ENCODE assay signal across 1 cellular context in the genomic region with DNA sequence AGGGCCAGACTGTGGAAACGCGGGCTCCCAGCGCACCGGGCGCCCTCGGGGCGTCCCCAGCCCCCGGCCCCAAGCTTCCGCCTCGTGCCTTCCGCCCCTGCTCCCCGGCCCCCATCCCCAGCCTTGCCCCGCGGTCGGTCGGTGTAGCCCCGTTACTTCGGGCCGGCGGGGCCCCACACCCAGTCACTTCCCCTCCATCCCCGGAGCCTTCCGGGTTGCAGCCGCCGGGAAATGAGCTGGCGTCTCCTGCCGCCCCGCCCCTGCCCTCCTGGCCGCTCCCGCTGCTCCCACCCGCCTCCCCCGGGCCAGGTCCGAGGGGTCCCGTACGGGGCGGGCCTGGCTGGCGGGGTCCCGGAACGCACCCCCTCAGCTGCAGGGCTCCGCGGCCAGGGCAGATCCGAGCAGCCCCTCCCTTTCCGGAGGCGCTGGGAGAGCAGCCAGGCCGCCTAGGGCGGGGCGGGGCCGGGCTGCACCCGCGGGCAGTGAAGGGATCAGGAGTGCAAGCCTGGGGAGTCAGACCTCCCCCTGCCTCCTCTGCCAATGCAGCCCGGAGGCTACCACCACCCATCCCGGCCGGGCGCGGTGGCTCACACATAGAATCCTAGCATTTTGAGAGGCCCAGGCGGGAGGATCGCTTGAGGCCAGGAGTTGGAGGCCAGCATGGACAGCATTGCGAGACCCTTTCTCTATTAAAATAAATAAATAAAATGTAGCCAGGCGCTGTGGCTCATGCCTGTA.
TF ChIP-seq lines count a peak whose summit lies in the region.

No MANE protein-coding gene starts in this region.

TF ChIP-seq in K562, 482 proteins besides CTCF, POLR2A, EP300 and RAD21 (continued from another document and continues in another):
- TF ChIP-seq, protein P1, sequence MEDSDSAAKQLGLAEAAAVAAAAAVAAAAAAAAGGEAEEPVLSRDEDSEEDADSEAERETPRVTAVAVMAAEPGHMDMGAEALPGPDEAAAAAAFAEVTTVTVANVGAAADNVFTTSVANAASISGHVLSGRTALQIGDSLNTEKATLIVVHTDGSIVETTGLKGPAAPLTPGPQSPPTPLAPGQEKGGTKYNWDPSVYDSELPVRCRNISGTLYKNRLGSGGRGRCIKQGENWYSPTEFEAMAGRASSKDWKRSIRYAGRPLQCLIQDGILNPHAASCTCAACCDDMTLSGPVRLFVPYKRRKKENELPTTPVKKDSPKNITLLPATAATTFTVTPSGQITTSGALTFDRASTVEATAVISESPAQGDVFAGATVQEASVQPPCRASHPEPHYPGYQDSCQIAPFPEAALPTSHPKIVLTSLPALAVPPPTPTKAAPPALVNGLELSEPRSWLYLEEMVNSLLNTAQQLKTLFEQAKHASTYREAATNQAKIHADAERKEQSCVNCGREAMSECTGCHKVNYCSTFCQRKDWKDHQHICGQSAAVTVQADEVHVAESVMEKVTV (CRISPR knock-in tag; IDR thresholded peaks at IDR 0.05) = no peak
- TF ChIP-seq ZSCAN29 (IDR thresholded peaks at IDR 0.05) (no peak), POLR2G (IDR thresholded peaks at IDR 0.05; ENCODE audit: low read depth, low read length) (peak; percentile 66), MAZ (CRISPR knock-in tag; conservative IDR thresholded peaks at IDR 0.05 in 1 of 2, IDR thresholded peaks at IDR 0.05 in 1 of 2) (peak; percentile 96 to 97), ZNF830 (CRISPR knock-in tag; IDR thresholded peaks at IDR 0.05) (no peak), POLR2H (tag; IDR thresholded peaks at IDR 0.05; ENCODE audit: low read depth) (no peak), NFYB (IDR thresholded peaks at IDR 0.05; ENCODE audit: extremely low read depth, insufficient read length) (no peak), POLR3G (IDR thresholded peaks at IDR 0.05; ENCODE audit: extremely low read depth, insufficient read length, insufficient replicate concordance) (no peak), RNF2 (IDR thresholded peaks at IDR 0.05) (no peak), ZBTB8A (IDR thresholded peaks at IDR 0.05; ENCODE audit: partially characterized antibody) (no peak), BMI1 (IDR thresholded peaks at IDR 0.05; ENCODE audit: low read length) (no peak), HLTF (IDR thresholded peaks at IDR 0.05) (no peak), MTA2 (IDR thresholded peaks at IDR 0.05; ENCODE audit: low read depth) (no peak), PCBP2 (IDR thresholded peaks at IDR 0.05; ENCODE audit: low read depth, low read length, poor library complexity, severe bottlenecking) (no peak), CBX5 (IDR thresholded peaks at IDR 0.05; ENCODE audit: borderline replicate concordance, low read depth) (no peak), KLF10 (CRISPR knock-in tag; IDR thresholded peaks at IDR 0.05) (no peak), TCF3 (CRISPR knock-in tag; IDR thresholded peaks at IDR 0.05) (no peak), BHLHE40 (IDR thresholded peaks at IDR 0.05; ENCODE audit: low read length) (no peak), SIN3B (IDR thresholded peaks at IDR 0.05; ENCODE audit: low read depth) (no peak), PTTG1 (tag; IDR thresholded peaks at IDR 0.05; ENCODE audit: low read depth) (no peak), ZNF217 (CRISPR knock-in tag; IDR thresholded peaks at IDR 0.05) (no peak), ETV1 (tag; conservative IDR thresholded peaks at IDR 0.05; ENCODE audit: low read depth) (peak; percentile 51), TARDBP (IDR thresholded peaks at IDR 0.05) (no peak), PHF20 (IDR thresholded peaks at IDR 0.05; ENCODE audit: partially characterized antibody) (no peak), CBX3 (IDR thresholded peaks at IDR 0.05; ENCODE audit: borderline replicate concordance in 1 of 2, low read length in 2 of 2) (no peak), PTRF (tag; IDR thresholded peaks at IDR 0.05) (no peak), HDAC8 (tag; IDR thresholded peaks at IDR 0.05) (no peak), TAF7 (tag; IDR thresholded peaks at IDR 0.05) (no peak), PHB2 (IDR thresholded peaks at IDR 0.05; ENCODE audit: low read depth) (no peak)
- TF ChIP-seq, protein P2, sequence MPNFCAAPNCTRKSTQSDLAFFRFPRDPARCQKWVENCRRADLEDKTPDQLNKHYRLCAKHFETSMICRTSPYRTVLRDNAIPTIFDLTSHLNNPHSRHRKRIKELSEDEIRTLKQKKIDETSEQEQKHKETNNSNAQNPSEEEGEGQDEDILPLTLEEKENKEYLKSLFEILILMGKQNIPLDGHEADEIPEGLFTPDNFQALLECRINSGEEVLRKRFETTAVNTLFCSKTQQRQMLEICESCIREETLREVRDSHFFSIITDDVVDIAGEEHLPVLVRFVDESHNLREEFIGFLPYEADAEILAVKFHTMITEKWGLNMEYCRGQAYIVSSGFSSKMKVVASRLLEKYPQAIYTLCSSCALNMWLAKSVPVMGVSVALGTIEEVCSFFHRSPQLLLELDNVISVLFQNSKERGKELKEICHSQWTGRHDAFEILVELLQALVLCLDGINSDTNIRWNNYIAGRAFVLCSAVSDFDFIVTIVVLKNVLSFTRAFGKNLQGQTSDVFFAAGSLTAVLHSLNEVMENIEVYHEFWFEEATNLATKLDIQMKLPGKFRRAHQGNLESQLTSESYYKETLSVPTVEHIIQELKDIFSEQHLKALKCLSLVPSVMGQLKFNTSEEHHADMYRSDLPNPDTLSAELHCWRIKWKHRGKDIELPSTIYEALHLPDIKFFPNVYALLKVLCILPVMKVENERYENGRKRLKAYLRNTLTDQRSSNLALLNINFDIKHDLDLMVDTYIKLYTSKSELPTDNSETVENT (CRISPR knock-in tag; IDR thresholded peaks at IDR 0.05) = 0 out of 2 replicates have a peak, but pooled peaks have one; percentile 51
- TF ChIP-seq, protein P3, sequence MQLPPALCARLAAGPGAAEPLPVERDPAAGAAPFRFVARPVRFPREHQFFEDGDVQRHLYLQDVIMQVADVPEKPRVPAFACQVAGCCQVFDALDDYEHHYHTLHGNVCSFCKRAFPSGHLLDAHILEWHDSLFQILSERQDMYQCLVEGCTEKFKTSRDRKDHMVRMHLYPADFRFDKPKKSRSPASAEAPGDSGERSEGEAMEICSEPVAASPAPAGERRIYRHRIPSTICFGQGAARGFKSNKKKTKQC (CRISPR knock-in tag; IDR thresholded peaks at IDR 0.05) = no peak; the same call in 1 of the 2 replicates
- TF ChIP-seq, protein P4, sequence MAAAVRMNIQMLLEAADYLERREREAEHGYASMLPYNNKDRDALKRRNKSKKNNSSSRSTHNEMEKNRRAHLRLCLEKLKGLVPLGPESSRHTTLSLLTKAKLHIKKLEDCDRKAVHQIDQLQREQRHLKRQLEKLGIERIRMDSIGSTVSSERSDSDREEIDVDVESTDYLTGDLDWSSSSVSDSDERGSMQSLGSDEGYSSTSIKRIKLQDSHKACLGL (CRISPR knock-in tag; IDR thresholded peaks at IDR 0.05; ENCODE audit: borderline replicate concordance, poor library complexity, severe bottlenecking) = no peak
- TF ChIP-seq, protein P5, sequence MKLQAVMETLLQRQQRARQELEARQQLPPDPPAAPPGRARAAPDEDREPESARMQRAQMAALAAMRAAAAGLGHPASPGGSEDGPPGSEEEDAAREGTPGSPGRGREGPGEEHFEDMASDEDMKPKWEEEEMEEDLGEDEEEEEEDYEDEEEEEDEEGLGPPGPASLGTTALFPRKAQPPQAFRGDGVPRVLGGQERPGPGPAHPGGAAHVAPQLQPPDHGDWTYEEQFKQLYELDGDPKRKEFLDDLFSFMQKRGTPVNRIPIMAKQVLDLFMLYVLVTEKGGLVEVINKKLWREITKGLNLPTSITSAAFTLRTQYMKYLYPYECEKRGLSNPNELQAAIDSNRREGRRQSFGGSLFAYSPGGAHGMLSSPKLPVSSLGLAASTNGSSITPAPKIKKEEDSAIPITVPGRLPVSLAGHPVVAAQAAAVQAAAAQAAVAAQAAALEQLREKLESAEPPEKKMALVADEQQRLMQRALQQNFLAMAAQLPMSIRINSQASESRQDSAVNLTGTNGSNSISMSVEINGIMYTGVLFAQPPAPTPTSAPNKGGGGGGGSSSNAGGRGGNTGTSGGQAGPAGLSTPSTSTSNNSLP (IDR thresholded peaks at IDR 0.05; ENCODE audit: borderline replicate concordance, low read depth, low read length) = no peak
- TF ChIP-seq, protein P6, sequence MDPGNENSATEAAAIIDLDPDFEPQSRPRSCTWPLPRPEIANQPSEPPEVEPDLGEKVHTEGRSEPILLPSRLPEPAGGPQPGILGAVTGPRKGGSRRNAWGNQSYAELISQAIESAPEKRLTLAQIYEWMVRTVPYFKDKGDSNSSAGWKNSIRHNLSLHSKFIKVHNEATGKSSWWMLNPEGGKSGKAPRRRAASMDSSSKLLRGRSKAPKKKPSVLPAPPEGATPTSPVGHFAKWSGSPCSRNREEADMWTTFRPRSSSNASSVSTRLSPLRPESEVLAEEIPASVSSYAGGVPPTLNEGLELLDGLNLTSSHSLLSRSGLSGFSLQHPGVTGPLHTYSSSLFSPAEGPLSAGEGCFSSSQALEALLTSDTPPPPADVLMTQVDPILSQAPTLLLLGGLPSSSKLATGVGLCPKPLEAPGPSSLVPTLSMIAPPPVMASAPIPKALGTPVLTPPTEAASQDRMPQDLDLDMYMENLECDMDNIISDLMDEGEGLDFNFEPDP (CRISPR knock-in tag; IDR thresholded peaks at IDR 0.05) = no peak
- TF ChIP-seq, protein P7, sequence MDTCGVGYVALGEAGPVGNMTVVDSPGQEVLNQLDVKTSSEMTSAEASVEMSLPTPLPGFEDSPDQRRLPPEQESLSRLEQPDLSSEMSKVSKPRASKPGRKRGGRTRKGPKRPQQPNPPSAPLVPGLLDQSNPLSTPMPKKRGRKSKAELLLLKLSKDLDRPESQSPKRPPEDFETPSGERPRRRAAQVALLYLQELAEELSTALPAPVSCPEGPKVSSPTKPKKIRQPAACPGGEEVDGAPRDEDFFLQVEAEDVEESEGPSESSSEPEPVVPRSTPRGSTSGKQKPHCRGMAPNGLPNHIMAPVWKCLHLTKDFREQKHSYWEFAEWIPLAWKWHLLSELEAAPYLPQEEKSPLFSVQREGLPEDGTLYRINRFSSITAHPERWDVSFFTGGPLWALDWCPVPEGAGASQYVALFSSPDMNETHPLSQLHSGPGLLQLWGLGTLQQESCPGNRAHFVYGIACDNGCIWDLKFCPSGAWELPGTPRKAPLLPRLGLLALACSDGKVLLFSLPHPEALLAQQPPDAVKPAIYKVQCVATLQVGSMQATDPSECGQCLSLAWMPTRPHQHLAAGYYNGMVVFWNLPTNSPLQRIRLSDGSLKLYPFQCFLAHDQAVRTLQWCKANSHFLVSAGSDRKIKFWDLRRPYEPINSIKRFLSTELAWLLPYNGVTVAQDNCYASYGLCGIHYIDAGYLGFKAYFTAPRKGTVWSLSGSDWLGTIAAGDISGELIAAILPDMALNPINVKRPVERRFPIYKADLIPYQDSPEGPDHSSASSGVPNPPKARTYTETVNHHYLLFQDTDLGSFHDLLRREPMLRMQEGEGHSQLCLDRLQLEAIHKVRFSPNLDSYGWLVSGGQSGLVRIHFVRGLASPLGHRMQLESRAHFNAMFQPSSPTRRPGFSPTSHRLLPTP (IDR thresholded peaks at IDR 0.05; ENCODE audit: borderline replicate concordance, extremely low read depth, insufficient read length) = no peak
- TF ChIP-seq, protein P8, sequence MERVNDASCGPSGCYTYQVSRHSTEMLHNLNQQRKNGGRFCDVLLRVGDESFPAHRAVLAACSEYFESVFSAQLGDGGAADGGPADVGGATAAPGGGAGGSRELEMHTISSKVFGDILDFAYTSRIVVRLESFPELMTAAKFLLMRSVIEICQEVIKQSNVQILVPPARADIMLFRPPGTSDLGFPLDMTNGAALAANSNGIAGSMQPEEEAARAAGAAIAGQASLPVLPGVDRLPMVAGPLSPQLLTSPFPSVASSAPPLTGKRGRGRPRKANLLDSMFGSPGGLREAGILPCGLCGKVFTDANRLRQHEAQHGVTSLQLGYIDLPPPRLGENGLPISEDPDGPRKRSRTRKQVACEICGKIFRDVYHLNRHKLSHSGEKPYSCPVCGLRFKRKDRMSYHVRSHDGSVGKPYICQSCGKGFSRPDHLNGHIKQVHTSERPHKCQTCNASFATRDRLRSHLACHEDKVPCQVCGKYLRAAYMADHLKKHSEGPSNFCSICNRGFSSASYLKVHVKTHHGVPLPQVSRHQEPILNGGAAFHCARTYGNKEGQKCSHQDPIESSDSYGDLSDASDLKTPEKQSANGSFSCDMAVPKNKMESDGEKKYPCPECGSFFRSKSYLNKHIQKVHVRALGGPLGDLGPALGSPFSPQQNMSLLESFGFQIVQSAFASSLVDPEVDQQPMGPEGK (CRISPR knock-in tag; IDR thresholded peaks at IDR 0.05; ENCODE audit: borderline replicate concordance) = no peak
- TF ChIP-seq, protein P9, sequence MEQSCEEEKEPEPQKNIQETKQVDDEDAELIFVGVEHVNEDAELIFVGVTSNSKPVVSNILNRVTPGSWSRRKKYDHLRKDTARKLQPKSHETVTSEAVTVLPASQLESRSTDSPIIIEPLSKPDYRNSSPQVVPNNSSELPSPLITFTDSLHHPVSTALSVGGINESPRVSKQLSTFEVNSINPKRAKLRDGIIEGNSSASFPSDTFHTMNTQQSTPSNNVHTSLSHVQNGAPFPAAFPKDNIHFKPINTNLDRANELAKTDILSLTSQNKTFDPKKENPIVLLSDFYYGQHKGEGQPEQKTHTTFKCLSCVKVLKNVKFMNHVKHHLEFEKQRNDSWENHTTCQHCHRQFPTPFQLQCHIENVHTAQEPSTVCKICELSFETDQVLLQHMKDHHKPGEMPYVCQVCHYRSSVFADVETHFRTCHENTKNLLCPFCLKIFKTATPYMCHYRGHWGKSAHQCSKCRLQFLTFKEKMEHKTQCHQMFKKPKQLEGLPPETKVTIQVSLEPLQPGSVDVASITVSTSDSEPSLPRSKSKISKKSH (CRISPR knock-in tag; IDR thresholded peaks at IDR 0.05) = no peak
- TF ChIP-seq, protein P10, sequence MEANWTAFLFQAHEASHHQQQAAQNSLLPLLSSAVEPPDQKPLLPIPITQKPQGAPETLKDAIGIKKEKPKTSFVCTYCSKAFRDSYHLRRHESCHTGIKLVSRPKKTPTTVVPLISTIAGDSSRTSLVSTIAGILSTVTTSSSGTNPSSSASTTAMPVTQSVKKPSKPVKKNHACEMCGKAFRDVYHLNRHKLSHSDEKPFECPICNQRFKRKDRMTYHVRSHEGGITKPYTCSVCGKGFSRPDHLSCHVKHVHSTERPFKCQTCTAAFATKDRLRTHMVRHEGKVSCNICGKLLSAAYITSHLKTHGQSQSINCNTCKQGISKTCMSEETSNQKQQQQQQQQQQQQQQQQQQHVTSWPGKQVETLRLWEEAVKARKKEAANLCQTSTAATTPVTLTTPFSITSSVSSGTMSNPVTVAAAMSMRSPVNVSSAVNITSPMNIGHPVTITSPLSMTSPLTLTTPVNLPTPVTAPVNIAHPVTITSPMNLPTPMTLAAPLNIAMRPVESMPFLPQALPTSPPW (CRISPR knock-in tag; IDR thresholded peaks at IDR 0.05) = peak; percentile 94
- TF ChIP-seq, protein P11, sequence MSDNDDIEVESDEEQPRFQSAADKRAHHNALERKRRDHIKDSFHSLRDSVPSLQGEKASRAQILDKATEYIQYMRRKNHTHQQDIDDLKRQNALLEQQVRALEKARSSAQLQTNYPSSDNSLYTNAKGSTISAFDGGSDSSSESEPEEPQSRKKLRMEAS (CRISPR knock-in tag; IDR thresholded peaks at IDR 0.05) = peak; percentile 24; the same call in 1 of the 2 replicates
